15 cellular contexts compared by ENCODE assay signal in genomic region chr6:159117541-159117940, GRCh38. TPM values are rescaled to one million over a fixed set of nuclear protein-coding genes. Genes with fewer than 3 reads are reported as not detected.
DNase-seq lines count a peak whose midpoint lies in the region; ATAC-seq, FAIRE-seq and TF ChIP-seq lines count a peak whose summit lies in the region.
"Had no signal": no experiment of that assay in that cellular context is flagged by ENCODE, and none has a peak within 500 bp of the region (broad histone marks: within the 10 kb centered on the region; RNA-seq: fewer than 3 reads in every experiment).

No MANE protein-coding gene starts in this region.

- DNase-seq in GM12891 (ENCODE audit: insufficient read length, low spot score) (no peak), NOMO-1 treated with dmso at 0.1 percent for 144 hours (lab: John Stamatoyannopoulos, UW; ENCODE audit: unreplicated experiment) (peak; percentile 6), right atrium auricular region (ENCODE audit: low spot score) (no peak), DMS79 treated with DMSO at 0.1 percent for 48 hours (lab: John Stamatoyannopoulos, UW) (no peak)
- no peak for DNase-seq in activated CD8-positive, alpha-beta memory T cell treated with anti-CD3 and anti-CD28 coated beads, Interleukin-2, amount 50 U/mL, for 4 hours
- DNase-seq: activated CD4-positive, CD25-positive, alpha-beta regulatory T cell; activated naive CD8-positive, alpha-beta T cell treated with anti-CD3 and anti-CD28 coated beads, Interleukin-2, amount 10 ng/mL, durations not matched to agents 7 days and 5 days; H9 had no signal

- H3K9me3 ChIP-seq in right atrium auricular region (no peaks in the 10 kb centered on the region), skeletal muscle tissue (ENCODE audit: control insufficient read depth in 3 of 3, low read length in 3 of 3) (no peaks in the 10 kb centered on the region)
- H3K9me3 ChIP-seq: BLaER1 had no signal

- no peak for ATAC-seq in GM19324 (IDR thresholded peaks at IDR 0.05; ENCODE audit: low FRiP score, unreplicated experiment)
- ATAC-seq in HG03045 (IDR thresholded peaks at IDR 0.05; ENCODE audit: unreplicated experiment): no peak

- no peak for TF ChIP-seq POLR2A in GM12891 (IDR thresholded peaks at IDR 0.05; ENCODE audit: low read depth, low read length)

- H3K36me3 ChIP-seq in right atrium auricular region (no peaks in the 10 kb centered on the region), skeletal muscle tissue (ENCODE audit: control insufficient read depth in 3 of 3, insufficient read depth in 3 of 3, low read length in 3 of 3) (no peaks in the 10 kb centered on the region)
- H3K36me3 ChIP-seq: BLaER1 had no signal

- peak; percentile 89 for FAIRE-seq in GM12891 (lab: Jason Lieb, UNC)

- H3K4me3 ChIP-seq in right atrium auricular region: no peak overlapping the region
- peak overlapping the region in 1 of 3 donors; percentile 31 for H3K4me3 ChIP-seq in skeletal muscle tissue (ENCODE audit: low read length in 3 of 3)
- H3K4me3 ChIP-seq: BLaER1, coronary artery had no signal

- H3K27ac ChIP-seq in right atrium auricular region (peak overlapping the region; percentile 39 to 66), skeletal muscle tissue (ENCODE audit: low read depth, low read length) (peak overlapping the region; percentile 57)
- H3K27ac ChIP-seq: BLaER1, HL-60 had no signal

- no peak for TF ChIP-seq CTCF in right atrium auricular region (IDR thresholded peaks at IDR 0.05)

- peak overlapping the region in 1 of 3 donors; percentile 51 for H3K9ac ChIP-seq in skeletal muscle tissue (ENCODE audit: low read depth in 1 of 3, low read length in 3 of 3)
- H3K9ac ChIP-seq: BLaER1 had no signal

- H3K4me1 ChIP-seq in right atrium auricular region: peaks cover 0 to 13% of the 10 kb centered on the region in 2 donors
- peaks cover 36 to 52% (median 40%) of the 10 kb centered on the region in 3 donors for H3K4me1 ChIP-seq in skeletal muscle tissue (ENCODE audit: control insufficient read depth in 3 of 3, insufficient read depth in 3 of 3, low read length in 3 of 3)

- H3K27me3 ChIP-seq in right atrium auricular region (no peaks in the 10 kb centered on the region), skeletal muscle tissue (ENCODE audit: control insufficient read depth in 3 of 3, insufficient read depth in 3 of 3, low read length in 3 of 3) (no peaks in the 10 kb centered on the region)
- H3K27me3 ChIP-seq: BLaER1 had no signal

TF ChIP-seq in GM12891, 5 proteins besides CTCF, POLR2A, EP300 and RAD21:
- no peak for TF ChIP-seq TAF1 (IDR thresholded peaks at IDR 0.05; ENCODE audit: low read depth, low read length)

RNA-seq across cellular contexts. Expression of gene FNDC1, which starts 51.7 kb away (rescaled TPM):
- polyA plus RNA-seq in GM12891 (2012; ENCODE audit: low read depth, missing spikeins): 0.01 TPM
- total RNA-seq in right atrium auricular region (1 to 10 TPM in 1 of 2 donors, under 1 TPM in 1; 0.16 to 1.8 TPM), skeletal muscle tissue (71.0 TPM)
- total RNA-seq: activated naive CD8-positive, alpha-beta T cell treated with anti-CD3 and anti-CD28 coated beads, Interleukin-2, amount 10 ng/mL, durations not matched to agents 7 days and 5 days; naive thymus-derived CD8-positive, alpha-beta T cell had no signal
- polyA plus RNA-seq: naive thymus-derived CD8-positive, alpha-beta T cell had no signal

Comparison
In these comparisons a context has a peak if more than half of its experiments do, and no peak if none do; other contexts are left out.
1. RNA of gene FNDC1, which starts 51.7 kb away (total RNA-seq): 71.0 TPM in skeletal muscle tissue (single experiment); 0.16 to 1.8 TPM in right atrium auricular region; every median in the first group is over 10 times any median in the second.